8 cellular contexts compared by ENCODE assay signal in genomic region chr1:149887456-149888159, GRCh38. TPM values are rescaled to one million over a fixed set of nuclear protein-coding genes. Genes with fewer than 3 reads are reported as not detected.
DNase-seq lines count a peak whose midpoint lies in the region; ATAC-seq and TF ChIP-seq lines count a peak whose summit lies in the region.

No MANE protein-coding gene starts in this region.

- H3K36me3 ChIP-seq in HUES64 (ENCODE audit: insufficient read depth, low read length) (no peaks in the 10 kb centered on the region), OCI-LY1 (ENCODE audit: insufficient read depth, low read length) (no peaks in the 10 kb centered on the region)

- under 1% methylated on average over 46 of the region's 46 CpGs for WGBS in HUES64

- no peak overlapping the region for H2AFZ ChIP-seq in OCI-LY1 (ENCODE audit: low read length)

- DNase-seq in D341Med (ENCODE audit: low spot score) (peak; percentile 81), epithelial cell of proximal tubule (ENCODE audit: low read depth) (peak; percentile 97)
- peak; percentile 90 for DNase-seq in activated CD8-positive, alpha-beta memory T cell treated with anti-CD3 and anti-CD28 coated beads, Interleukin-2, amount 50 U/mL, for 48 hours
- DNase-seq in stimulated activated CD8-positive, alpha-beta memory T cell treated with anti-CD3 and anti-CD28 coated beads, Interleukin-4, amount 100 ng/mL, for 1 hour (ENCODE audit: low read depth in 2 of 2, low spot score in 1 of 2), result peak; percentile 37 to 54

- H3K4me1 ChIP-seq in HUES64 (ENCODE audit: insufficient read depth, low read length) (peaks cover 16% of the 10 kb centered on the region; the same call in 1 of the 2 replicates), OCI-LY1 (ENCODE audit: insufficient read depth, low read length, severe bottlenecking) (peaks cover 31% of the 10 kb centered on the region), mononuclear cell (ENCODE audit: insufficient read depth, low read length) (peaks cover 34% of the 10 kb centered on the region)

- peak; percentile 46 for ATAC-seq in GM21515 (IDR thresholded peaks at IDR 0.05; ENCODE audit: unreplicated experiment)

- peak overlapping the region; percentile 94 for H3K9ac ChIP-seq in HUES64 (ENCODE audit: low read depth, low read length)
- peak overlapping the region; percentile 96 for H3K9ac ChIP-seq in OCI-LY1 (ENCODE audit: low read length)

- H3F3A ChIP-seq in OCI-LY1 (ENCODE audit: insufficient read depth, low read length), result peaks cover 8% of the 10 kb centered on the region

- peak overlapping the region; percentile 77 for H3K4me3 ChIP-seq in HUES64 (ENCODE audit: low read length)
- peak overlapping the region; percentile 73 for H3K4me3 ChIP-seq in OCI-LY1 (ENCODE audit: low read depth, low read length, poor library complexity, severe bottlenecking)
- peak overlapping the region; percentile 65 for H3K4me3 ChIP-seq in epithelial cell of proximal tubule (ENCODE audit: low read depth, low read length)
- H3K4me3 ChIP-seq in mononuclear cell (ENCODE audit: low read length), result peak overlapping the region; percentile 87

- H3K4me2 ChIP-seq in OCI-LY1 (ENCODE audit: low read length), result peak overlapping the region; percentile 84

- no peaks in the 10 kb centered on the region for H4K20me1 ChIP-seq in OCI-LY1 (ENCODE audit: insufficient read depth, low read length)

- no peaks in the 10 kb centered on the region for H3K9me3 ChIP-seq in HUES64 (ENCODE audit: insufficient read depth, low read depth, low read length)
- H3K9me3 ChIP-seq in OCI-LY1 (ENCODE audit: low read length), result no peaks in the 10 kb centered on the region
- no peaks in the 10 kb centered on the region for H3K9me3 ChIP-seq in mononuclear cell (ENCODE audit: low read depth, low read length)

- H3K27me3 ChIP-seq in HUES64 (ENCODE audit: insufficient read depth, low read length) (no peaks in the 10 kb centered on the region), OCI-LY1 (ENCODE audit: insufficient read depth, low read length) (no peaks in the 10 kb centered on the region), mononuclear cell (ENCODE audit: insufficient read depth, low read length) (no peaks in the 10 kb centered on the region)

- H3K27ac ChIP-seq in HUES64 (ENCODE audit: low read depth, low read length) (peak overlapping the region; percentile 99), OCI-LY1 (ENCODE audit: low read depth, low read length, poor library complexity, severe bottlenecking) (peak overlapping the region; percentile 99)

- H3K9me2 ChIP-seq in OCI-LY1 (ENCODE audit: low read depth, low read length), result no peaks in the 10 kb centered on the region

- H3K79me2 ChIP-seq in OCI-LY1 (ENCODE audit: insufficient read depth, low read length), result no peaks in the 10 kb centered on the region

- TF ChIP-seq CTCF in OCI-LY1 (IDR thresholded peaks at IDR 0.05; ENCODE audit: low read length), result no peak
- no peak for TF ChIP-seq CTCF in epithelial cell of proximal tubule (conservative IDR thresholded peaks at IDR 0.05; ENCODE audit: low read depth, low read length)

RNA-seq across cellular contexts. Expression of gene BOLA1, which starts 11.8 kb away (rescaled TPM):
- 3.7 TPM for polyA plus RNA-seq in HUES64 (2013, experiment 1 of 2)
- polyA plus RNA-seq in HUES64 (2013, experiment 2 of 2), result 5.2 TPM
- total RNA-seq in epithelial cell of proximal tubule (18.7 and 29.2 TPM in 2 replicates), mononuclear cell (4.0 TPM)

RNA-seq across cellular contexts. Expression of gene SV2A, which starts 30.0 kb away (rescaled TPM):
- polyA plus RNA-seq in HUES64 (2013, experiment 1 of 2), result 36.8 TPM
- polyA plus RNA-seq in HUES64 (2013, experiment 2 of 2), result 37.2 TPM
- total RNA-seq in epithelial cell of proximal tubule (2.9 and 5.9 TPM in 2 replicates), mononuclear cell (0.73 TPM)

RNA-seq across cellular contexts. Expression of gene SF3B4, which starts 40.0 kb away (rescaled TPM):
- polyA plus RNA-seq in HUES64 (2013, experiment 1 of 2), result 87.5 TPM
- 85.1 TPM for polyA plus RNA-seq in HUES64 (2013, experiment 2 of 2)
- 7.7 and 14.5 TPM in 2 replicates for total RNA-seq in epithelial cell of proximal tubule
- 17.7 TPM for total RNA-seq in mononuclear cell

RNA-seq across cellular contexts. Expression of gene MTMR11, which starts 49.1 kb away (rescaled TPM):
- polyA plus RNA-seq in HUES64 (2013, experiment 1 of 2), result 2.0 TPM
- polyA plus RNA-seq in HUES64 (2013, experiment 2 of 2), result 1.8 TPM
- total RNA-seq in epithelial cell of proximal tubule, result 8.9 and 10.1 TPM in 2 replicates
- total RNA-seq in mononuclear cell, result 22.9 TPM

Comparison
In these comparisons a context has a peak if more than half of its experiments do, and no peak if none do; other contexts are left out.
1. Peak in every context shown above with its lines: DNase-seq, ATAC-seq, H3K4me3 ChIP-seq and H3K27ac ChIP-seq.
2. DNase-seq: peak in every context shown above with its lines; median percentile 97 in epithelial cell of proximal tubule; 90 in activated CD8-positive, alpha-beta memory T cell treated with anti-CD3 and anti-CD28 coated beads, Interleukin-2, amount 50 U/mL, for 48 hours; 81 in D341Med; 46 in stimulated activated CD8-positive, alpha-beta memory T cell treated with anti-CD3 and anti-CD28 coated beads, Interleukin-4, amount 100 ng/mL, for 1 hour.